Comparison of ENCODE assay signal across 12 cellular contexts in the genomic region with DNA sequence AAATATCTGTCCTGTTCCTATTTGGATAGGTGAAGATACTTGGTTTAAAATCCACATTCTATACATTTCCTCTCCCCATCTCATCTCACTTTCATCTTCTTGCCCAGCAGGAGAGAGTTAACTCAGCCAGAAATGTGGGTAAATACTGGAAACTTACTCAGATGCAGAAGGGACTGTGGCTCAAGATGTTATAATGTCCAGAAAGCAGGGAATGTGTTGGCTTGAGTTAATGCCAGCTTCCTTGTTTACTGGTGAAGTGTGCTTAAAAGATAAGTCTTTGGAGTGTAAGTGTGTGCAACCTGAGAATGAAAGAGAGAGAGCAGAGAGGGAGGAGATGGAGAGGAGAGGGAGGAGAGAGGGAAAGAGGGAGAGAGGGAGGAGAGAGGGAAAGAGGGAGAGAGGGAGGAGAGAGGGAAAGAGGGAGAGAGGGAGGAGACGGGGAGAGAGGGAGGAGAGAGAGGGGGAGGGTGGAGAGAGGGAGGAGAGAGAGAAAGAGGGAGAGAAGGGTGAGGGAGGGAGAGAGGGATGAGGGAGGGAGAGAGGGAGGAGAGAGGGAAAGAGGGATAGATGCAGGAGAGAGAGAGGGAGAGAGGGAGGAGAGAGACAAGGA. TPM values are rescaled to one million over a fixed set of nuclear protein-coding genes. Genes with fewer than 3 reads are reported as not detected.
DNase-seq lines count a peak whose midpoint lies in the region; ATAC-seq and TF ChIP-seq lines count a peak whose summit lies in the region.
"Had no signal": no experiment of that assay in that cellular context is flagged by ENCODE, and none has a peak within 500 bp of the region (broad histone marks: within the 10 kb centered on the region; RNA-seq: fewer than 3 reads in every experiment).

No MANE protein-coding gene starts in this region.

- POLR2A ChIA-PET in HEK293 (lab: Yijun Ruan, JAX): no interaction called here

- no peak for ATAC-seq in HG03135 (IDR thresholded peaks at IDR 0.05; ENCODE audit: unreplicated experiment)
- ATAC-seq: activated T-cell treated with anti-CD3 and anti-CD28 coated beads, Interleukin-2, amount 50 U/mL, for 72 hours had no signal

- H2AFZ ChIP-seq in MM.1S (ENCODE audit: low read length): no peak overlapping the region

- no peak for TF ChIP-seq POLR2A in suprapubic skin (IDR thresholded peaks at IDR 0.05)

- H3K4me2 ChIP-seq in MM.1S (ENCODE audit: low read depth, low read length): no peak overlapping the region

- no peaks in the 10 kb centered on the region for H4K20me1 ChIP-seq in MM.1S (ENCODE audit: insufficient read depth, low read length)

- TF ChIP-seq CTCF in HEK293 (tag by site-specific recombination; IDR thresholded peaks at IDR 0.05) (no peak), MM.1S (IDR thresholded peaks at IDR 0.05; ENCODE audit: low read length) (no peak), suprapubic skin (IDR thresholded peaks at IDR 0.05) (no peak)

- H3K4me3 ChIP-seq in HEK293 (ENCODE audit: low read depth, low read length) (no peak overlapping the region), adipocyte (ENCODE audit: low read length) (peak overlapping the region; percentile 54), MM.1S (ENCODE audit: low read length) (no peak overlapping the region), suprapubic skin (no peak overlapping the region)
- H3K4me3 ChIP-seq: thoracic aorta had no signal

- no peaks in the 10 kb centered on the region for H3K36me3 ChIP-seq in HEK293 (ENCODE audit: control insufficient read depth in 2 of 2, insufficient read depth in 1 of 2, low read length in 2 of 2)
- no peaks in the 10 kb centered on the region for H3K36me3 ChIP-seq in adipocyte (ENCODE audit: control insufficient read depth, insufficient read depth, low read length, severe bottlenecking)
- H3K36me3 ChIP-seq in MM.1S (replicated peaks; ENCODE audit: insufficient read depth, low read length): no peaks in the 10 kb centered on the region
- no peaks in the 10 kb centered on the region for H3K36me3 ChIP-seq in suprapubic skin
- H3K36me3 ChIP-seq: thoracic aorta had no signal

- H3K9ac ChIP-seq in adipocyte (ENCODE audit: low read length): no peak overlapping the region
- H3K9ac ChIP-seq in MM.1S (ENCODE audit: low read length): no peak overlapping the region

- H3K4me1 ChIP-seq in HEK293 (ENCODE audit: control insufficient read depth, insufficient read depth, low read length) (no peaks in the 10 kb centered on the region), adipocyte (ENCODE audit: control insufficient read depth, insufficient read depth, low read length) (peaks cover 17% of the 10 kb centered on the region), MM.1S (ENCODE audit: low read length) (no peaks in the 10 kb centered on the region), suprapubic skin (peaks cover 18% of the 10 kb centered on the region)

- CTCF ChIA-PET in HEK293 (lab: Yijun Ruan, JAX): interaction anchor here (0.6 kb wide), 1 partner anchor 32 kb away, joined by 3 read pairs; no protein-coding TSS in a partner anchor

- H3K27ac ChIP-seq in HEK293 (ENCODE audit: extremely low read depth, low read depth, low read length) (no peak overlapping the region), MM.1S (ENCODE audit: low read length) (no peak overlapping the region), suprapubic skin (no peak overlapping the region)
- H3K27ac ChIP-seq: thoracic aorta had no signal

- H3K27me3 ChIP-seq in adipocyte (replicated peaks; ENCODE audit: control insufficient read depth, insufficient read depth, low read length): no peaks in the 10 kb centered on the region
- no peaks in the 10 kb centered on the region for H3K27me3 ChIP-seq in MM.1S (replicated peaks; ENCODE audit: insufficient read depth, low read length)
- no peaks in the 10 kb centered on the region for H3K27me3 ChIP-seq in suprapubic skin

- no peaks in the 10 kb centered on the region for H3K79me2 ChIP-seq in MM.1S (ENCODE audit: low read length)

- 0% methylated on average over 1 of the region's 1 CpG for WGBS in suprapubic skin

- H3K9me3 ChIP-seq in HEK293 (ENCODE audit: control insufficient read depth, insufficient read depth, low read depth, low read length) (no peaks in the 10 kb centered on the region), adipocyte (ENCODE audit: control insufficient read depth, low read length) (no peaks in the 10 kb centered on the region), MM.1S (replicated peaks; ENCODE audit: insufficient read depth, low read length) (no peaks in the 10 kb centered on the region), suprapubic skin (no peaks in the 10 kb centered on the region)
- H3K9me3 ChIP-seq: thoracic aorta had no signal

- H3F3A ChIP-seq in MM.1S (ENCODE audit: insufficient read depth, low read length): no peaks in the 10 kb centered on the region

- TF ChIP-seq EP300 in suprapubic skin (IDR thresholded peaks at IDR 0.05): no peak

- DNase-seq in AG08395 (ENCODE audit: low spot score) (peak; percentile 48), adipocyte (ENCODE audit: low read depth) (peak; percentile 44), left kidney (ENCODE audit: low read depth, low spot score) (peak; percentile 2), MM.1S (no peak), COR-L47 (lab: John Stamatoyannopoulos, UW) (no peak), suprapubic skin (ENCODE audit: low spot score in 2 of 2) (no peak)
- DNase-seq: activated CD4-positive, CD25-positive, alpha-beta regulatory T cell; activated T-cell treated with anti-CD3 and anti-CD28 coated beads, Interleukin-2, amount 50 U/mL, for 72 hours; posterior cingulate gyrus had no signal

- H3K9me2 ChIP-seq in MM.1S (replicated peaks; ENCODE audit: insufficient read depth, low read length): no peaks in the 10 kb centered on the region

TF ChIP-seq in HEK293, 187 proteins besides CTCF, POLR2A, EP300 and RAD21 (continues in another document):
- TF ChIP-seq, protein P1, sequence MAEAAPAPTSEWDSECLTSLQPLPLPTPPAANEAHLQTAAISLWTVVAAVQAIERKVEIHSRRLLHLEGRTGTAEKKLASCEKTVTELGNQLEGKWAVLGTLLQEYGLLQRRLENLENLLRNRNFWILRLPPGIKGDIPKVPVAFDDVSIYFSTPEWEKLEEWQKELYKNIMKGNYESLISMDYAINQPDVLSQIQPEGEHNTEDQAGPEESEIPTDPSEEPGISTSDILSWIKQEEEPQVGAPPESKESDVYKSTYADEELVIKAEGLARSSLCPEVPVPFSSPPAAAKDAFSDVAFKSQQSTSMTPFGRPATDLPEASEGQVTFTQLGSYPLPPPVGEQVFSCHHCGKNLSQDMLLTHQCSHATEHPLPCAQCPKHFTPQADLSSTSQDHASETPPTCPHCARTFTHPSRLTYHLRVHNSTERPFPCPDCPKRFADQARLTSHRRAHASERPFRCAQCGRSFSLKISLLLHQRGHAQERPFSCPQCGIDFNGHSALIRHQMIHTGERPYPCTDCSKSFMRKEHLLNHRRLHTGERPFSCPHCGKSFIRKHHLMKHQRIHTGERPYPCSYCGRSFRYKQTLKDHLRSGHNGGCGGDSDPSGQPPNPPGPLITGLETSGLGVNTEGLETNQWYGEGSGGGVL (tag by site-specific recombination; IDR thresholded peaks at IDR 0.05): peak; percentile 79; the same call in 1 of the 2 replicates
- TF ChIP-seq ZNF626 (tag by site-specific recombination; IDR thresholded peaks at IDR 0.05): no peak
- no peak for TF ChIP-seq ZNF266 (tag by site-specific recombination; IDR thresholded peaks at IDR 0.05; ENCODE audit: low read depth)
- TF ChIP-seq ZBTB48 (tag by site-specific recombination; IDR thresholded peaks at IDR 0.05): peak; percentile 71; the same call in 1 of the 2 replicates
- no peak for TF ChIP-seq SP3 (tag by site-specific recombination; IDR thresholded peaks at IDR 0.05)
- 0 out of 2 replicates have a peak, but pooled peaks have one; percentile 24 for TF ChIP-seq KLF7 (tag by site-specific recombination; IDR thresholded peaks at IDR 0.05; ENCODE audit: borderline replicate concordance)
- TF ChIP-seq ZNF19 (tag by site-specific recombination; IDR thresholded peaks at IDR 0.05; ENCODE audit: low read depth): no peak
- TF ChIP-seq ZNF155 (tag by site-specific recombination; IDR thresholded peaks at IDR 0.05): no peak
- TF ChIP-seq, protein P2, sequence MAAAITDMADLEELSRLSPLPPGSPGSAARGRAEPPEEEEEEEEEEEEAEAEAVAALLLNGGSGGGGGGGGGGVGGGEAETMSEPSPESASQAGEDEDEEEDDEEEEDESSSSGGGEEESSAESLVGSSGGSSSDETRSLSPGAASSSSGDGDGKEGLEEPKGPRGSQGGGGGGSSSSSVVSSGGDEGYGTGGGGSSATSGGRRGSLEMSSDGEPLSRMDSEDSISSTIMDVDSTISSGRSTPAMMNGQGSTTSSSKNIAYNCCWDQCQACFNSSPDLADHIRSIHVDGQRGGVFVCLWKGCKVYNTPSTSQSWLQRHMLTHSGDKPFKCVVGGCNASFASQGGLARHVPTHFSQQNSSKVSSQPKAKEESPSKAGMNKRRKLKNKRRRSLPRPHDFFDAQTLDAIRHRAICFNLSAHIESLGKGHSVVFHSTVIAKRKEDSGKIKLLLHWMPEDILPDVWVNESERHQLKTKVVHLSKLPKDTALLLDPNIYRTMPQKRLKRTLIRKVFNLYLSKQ (tag by site-specific recombination; IDR thresholded peaks at IDR 0.05; ENCODE audit: borderline replicate concordance): no peak
- TF ChIP-seq, protein P3, sequence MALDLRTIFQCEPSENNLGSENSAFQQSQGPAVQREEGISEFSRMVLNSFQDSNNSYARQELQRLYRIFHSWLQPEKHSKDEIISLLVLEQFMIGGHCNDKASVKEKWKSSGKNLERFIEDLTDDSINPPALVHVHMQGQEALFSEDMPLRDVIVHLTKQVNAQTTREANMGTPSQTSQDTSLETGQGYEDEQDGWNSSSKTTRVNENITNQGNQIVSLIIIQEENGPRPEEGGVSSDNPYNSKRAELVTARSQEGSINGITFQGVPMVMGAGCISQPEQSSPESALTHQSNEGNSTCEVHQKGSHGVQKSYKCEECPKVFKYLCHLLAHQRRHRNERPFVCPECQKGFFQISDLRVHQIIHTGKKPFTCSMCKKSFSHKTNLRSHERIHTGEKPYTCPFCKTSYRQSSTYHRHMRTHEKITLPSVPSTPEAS (tag by site-specific recombination; IDR thresholded peaks at IDR 0.05): peak; percentile 37; the same call in 1 of the 2 replicates
- no peak for TF ChIP-seq ZFP41 (tag by site-specific recombination; IDR thresholded peaks at IDR 0.05; ENCODE audit: borderline replicate concordance)
- TF ChIP-seq ZNF24 (tag by site-specific recombination; IDR thresholded peaks at IDR 0.05): no peak
- TF ChIP-seq ZNF311 (tag by site-specific recombination; IDR thresholded peaks at IDR 0.05; ENCODE audit: borderline replicate concordance): no peak
- TF ChIP-seq ZNF214 (tag by site-specific recombination; IDR thresholded peaks at IDR 0.05; ENCODE audit: borderline replicate concordance): no peak
- TF ChIP-seq ZNF530 (tag by site-specific recombination; IDR thresholded peaks at IDR 0.05; ENCODE audit: low read depth): no peak
- no peak for TF ChIP-seq KLF1 (tag by site-specific recombination; IDR thresholded peaks at IDR 0.05)
- TF ChIP-seq ZNF596 (tag by site-specific recombination; IDR thresholded peaks at IDR 0.05): no peak
- no peak for TF ChIP-seq ZNF2 (tag by site-specific recombination; IDR thresholded peaks at IDR 0.05)

RNA-seq across cellular contexts. Expression of a gene that starts 22.0 kb away (rescaled TPM):
- 10 to 100 TPM in 1 of 4 donors, 1 to 10 TPM in 3; 3.7 to 10.1 (median 7.6) TPM for total RNA-seq in suprapubic skin

RNA-seq across cellular contexts. Expression of a gene that starts 46.2 kb away (rescaled TPM):
- 10 to 100 TPM in 3 of 4 donors, 1 to 10 TPM in 1; 7.2 to 18.7 (median 13.0) TPM for total RNA-seq in suprapubic skin

Comparison
In these comparisons a context has a peak if more than half of its experiments do, and no peak if none do; other contexts are left out.
1. DNase-seq: peak in AG08395 (single experiment), adipocyte (single experiment) and left kidney (single experiment); none in MM.1S (single experiment), COR-L47 (single experiment) and suprapubic skin (0 of 2).